1 cellular context compared by ENCODE assay signal in the genomic region with DNA sequence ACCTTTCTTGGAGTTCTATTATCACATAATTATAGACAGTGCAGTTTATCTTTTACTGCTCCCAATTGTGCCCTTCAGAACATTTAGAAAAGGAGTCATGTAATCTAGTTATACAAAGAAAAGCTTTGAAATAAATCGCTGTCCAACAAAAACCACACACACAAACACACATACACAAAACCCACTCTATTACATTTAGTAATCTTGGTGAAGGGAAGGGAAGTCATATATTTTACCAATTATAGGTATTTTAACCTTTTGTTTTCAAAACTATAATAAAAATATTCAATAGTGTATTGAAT.
A peak's percentile ranks its signal among the peaks of the same experiment; 100 is the strongest.
TF ChIP-seq lines count a peak whose summit lies in the region.

No MANE protein-coding gene starts in this region.

TF ChIP-seq in K562, 482 proteins besides CTCF, POLR2A, EP300 and RAD21 (continued from another document):
- TF ChIP-seq, protein P1, sequence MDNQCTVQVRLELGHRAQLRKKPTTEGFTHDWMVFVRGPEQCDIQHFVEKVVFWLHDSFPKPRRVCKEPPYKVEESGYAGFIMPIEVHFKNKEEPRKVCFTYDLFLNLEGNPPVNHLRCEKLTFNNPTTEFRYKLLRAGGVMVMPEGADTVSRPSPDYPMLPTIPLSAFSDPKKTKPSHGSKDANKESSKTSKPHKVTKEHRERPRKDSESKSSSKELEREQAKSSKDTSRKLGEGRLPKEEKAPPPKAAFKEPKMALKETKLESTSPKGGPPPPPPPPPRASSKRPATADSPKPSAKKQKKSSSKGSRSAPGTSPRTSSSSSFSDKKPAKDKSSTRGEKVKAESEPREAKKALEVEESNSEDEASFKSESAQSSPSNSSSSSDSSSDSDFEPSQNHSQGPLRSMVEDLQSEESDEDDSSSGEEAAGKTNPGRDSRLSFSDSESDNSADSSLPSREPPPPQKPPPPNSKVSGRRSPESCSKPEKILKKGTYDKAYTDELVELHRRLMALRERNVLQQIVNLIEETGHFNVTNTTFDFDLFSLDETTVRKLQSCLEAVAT (IDR thresholded peaks at IDR 0.05): peak; percentile 57 to 70
- TF ChIP-seq NONO (IDR thresholded peaks at IDR 0.05; ENCODE audit: low read depth in 2 of 2, low read length in 1 of 2) (0 out of 4 replicates have a peak, but pooled peaks of 1 of the 2 experiments have one; percentile 17), CBX8 (IDR thresholded peaks at IDR 0.05; ENCODE audit: borderline replicate concordance, extremely low read depth, low read depth, low read length, poor library complexity, severe bottlenecking) (no peak), ZNF717 (CRISPR knock-in tag; IDR thresholded peaks at IDR 0.05) (0 out of 2 replicates have a peak, but pooled peaks have one; percentile 51), HOXB6 (CRISPR knock-in tag; IDR thresholded peaks at IDR 0.05; ENCODE audit: borderline replicate concordance) (no peak)
- TF ChIP-seq, protein P2, sequence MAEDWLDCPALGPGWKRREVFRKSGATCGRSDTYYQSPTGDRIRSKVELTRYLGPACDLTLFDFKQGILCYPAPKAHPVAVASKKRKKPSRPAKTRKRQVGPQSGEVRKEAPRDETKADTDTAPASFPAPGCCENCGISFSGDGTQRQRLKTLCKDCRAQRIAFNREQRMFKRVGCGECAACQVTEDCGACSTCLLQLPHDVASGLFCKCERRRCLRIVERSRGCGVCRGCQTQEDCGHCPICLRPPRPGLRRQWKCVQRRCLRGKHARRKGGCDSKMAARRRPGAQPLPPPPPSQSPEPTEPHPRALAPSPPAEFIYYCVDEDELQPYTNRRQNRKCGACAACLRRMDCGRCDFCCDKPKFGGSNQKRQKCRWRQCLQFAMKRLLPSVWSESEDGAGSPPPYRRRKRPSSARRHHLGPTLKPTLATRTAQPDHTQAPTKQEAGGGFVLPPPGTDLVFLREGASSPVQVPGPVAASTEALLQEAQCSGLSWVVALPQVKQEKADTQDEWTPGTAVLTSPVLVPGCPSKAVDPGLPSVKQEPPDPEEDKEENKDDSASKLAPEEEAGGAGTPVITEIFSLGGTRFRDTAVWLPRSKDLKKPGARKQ (CRISPR knock-in tag; IDR thresholded peaks at IDR 0.05): 0 out of 2 replicates have a peak, but pooled peaks have one; percentile 63
